In the genomic region with DNA sequence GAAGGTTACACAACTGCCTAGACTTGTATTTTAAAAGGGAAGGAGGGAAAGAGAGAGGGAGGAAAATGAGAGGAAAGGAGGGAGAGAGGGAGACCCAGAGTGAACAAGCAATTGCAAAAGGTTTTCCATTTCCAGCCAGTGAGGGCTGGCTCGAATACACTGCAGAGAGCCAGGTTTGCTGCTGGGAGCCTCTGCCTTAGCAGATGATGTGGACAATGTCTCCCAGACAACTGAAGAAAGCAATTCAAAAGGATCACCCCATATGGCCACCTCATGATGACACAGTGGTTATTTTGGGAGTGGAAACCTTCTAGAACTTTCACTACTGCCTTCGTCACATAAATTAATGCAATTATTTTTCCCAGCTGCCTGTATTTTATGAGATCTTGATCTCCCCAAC, we compare ENCODE assay signal across 13 cellular contexts.
DNase-seq lines count a peak whose midpoint lies in the region; ATAC-seq, FAIRE-seq and TF ChIP-seq lines count a peak whose summit lies in the region.
"Had no signal": no experiment of that assay in that cellular context is flagged by ENCODE, and none has a peak within 500 bp of the region (broad histone marks: within the 10 kb centered on the region; RNA-seq: fewer than 3 reads in every experiment).

No MANE protein-coding gene starts in this region.

- peaks cover 8% of the 10 kb centered on the region for H3K4me1 Mint-ChIP-seq in CD4-positive, alpha-beta T cell (ENCODE audit: low read depth)
- H3K4me1 Mint-ChIP-seq: activated T-helper 17 cell treated with anti-CD3 and anti-CD28 coated beads, Interleukin-2, amount 50 U/mL, for 72 hours had no signal

- H3K9me3 ChIP-seq in endocrine pancreas (ENCODE audit: control insufficient read depth, low read length) (no peaks in the 10 kb centered on the region), mesenchymal stem cell (ENCODE audit: control insufficient read depth, low read length) (no peaks in the 10 kb centered on the region)
- H3K9me3 ChIP-seq in CD4-positive, alpha-beta T cell (ENCODE audit: control insufficient read depth, low read length): no peaks in the 10 kb centered on the region

- no peak overlapping the region for H2BK120ac ChIP-seq in mesenchymal stem cell (ENCODE audit: low read depth, low read length)

- TF ChIP-seq CTCF in CD4-positive, alpha-beta T cell (IDR thresholded peaks at IDR 0.05): no peak

- DNase-seq in NCI-H446 (lab: John Stamatoyannopoulos, UW) (peak; percentile 28 to 73), mesenchymal stem cell (peak; percentile 72), H54 (ENCODE audit: insufficient read length, low spot score) (no peak)
- DNase-seq in CD4-positive, alpha-beta T cell: no peak
- DNase-seq: activated CD4-positive, alpha-beta T cell treated with anti-CD3 and anti-CD28 coated beads, Interleukin-2, amount 50 U/mL, for 48 hours; Kasumi-1; naive thymus-derived CD4-positive, alpha-beta T cell; NCI-H2107 had no signal

- no peak overlapping the region for H3K18ac ChIP-seq in mesenchymal stem cell (ENCODE audit: low read depth in 1 of 2, low read length in 2 of 2)

- TF ChIP-seq POLR2A in H54 (IDR thresholded peaks at IDR 0.05; ENCODE audit: low read depth, low read length): no peak

- no peak for FAIRE-seq in H54 (lab: Jason Lieb, UNC)

- intact Hi-C loops in CD4-positive, alpha-beta T cell (cut with DNase I, micrococcal nuclease): no loop called here

- H3K27me3 Mint-ChIP-seq in CD4-positive, alpha-beta T cell: no peaks in the 10 kb centered on the region
- H3K27me3 Mint-ChIP-seq: activated T-helper 17 cell treated with anti-CD3 and anti-CD28 coated beads, Interleukin-2, amount 50 U/mL, for 72 hours had no signal

- peak overlapping the region in 1 of 2 experiments; percentile 5 for H3K4ac ChIP-seq in mesenchymal stem cell (ENCODE audit: low read depth in 1 of 2, low read length in 2 of 2)

- H3K9me3 Mint-ChIP-seq in CD4-positive, alpha-beta T cell: no peaks in the 10 kb centered on the region
- H3K9me3 Mint-ChIP-seq: activated T-helper 17 cell treated with anti-CD3 and anti-CD28 coated beads, Interleukin-2, amount 50 U/mL, for 72 hours; naive thymus-derived CD4-positive, alpha-beta T cell had no signal

- H3K4me1 ChIP-seq in ACC112 (ENCODE audit: control insufficient read depth, insufficient read depth, low read length, unreplicated experiment) (peaks cover 55% of the 10 kb centered on the region), endocrine pancreas (ENCODE audit: control insufficient read depth, insufficient read depth, low read length) (peaks cover 26% of the 10 kb centered on the region), mesenchymal stem cell (ENCODE audit: control insufficient read depth, insufficient read depth, low read depth, low read length) (peaks cover 24% of the 10 kb centered on the region)

- no peak overlapping the region for H4K91ac ChIP-seq in mesenchymal stem cell (ENCODE audit: low read length)

- H4K8ac ChIP-seq in mesenchymal stem cell (ENCODE audit: low read length): no peak overlapping the region

- H3K79me2 ChIP-seq in ACC112 (ENCODE audit: control insufficient read depth, insufficient read depth, low read length, unreplicated experiment): peaks cover 87% of the 10 kb centered on the region

- H3K27ac ChIP-seq in ACC112 (ENCODE audit: low read depth, low read length) (peak overlapping the region; percentile 75), mesenchymal stem cell (ENCODE audit: low read length, poor library complexity, severe bottlenecking) (no peak overlapping the region)
- H3K27ac ChIP-seq in CD4-positive, alpha-beta T cell (ENCODE audit: low read depth, low read length): no peak overlapping the region

- H3K36me3 ChIP-seq in ACC112 (ENCODE audit: insufficient read depth, low read length) (peaks cover 4% of the 10 kb centered on the region; the same call in 1 of the 2 replicates), endocrine pancreas (ENCODE audit: control insufficient read depth, insufficient read depth, low read length) (peaks cover 4% of the 10 kb centered on the region), mesenchymal stem cell (ENCODE audit: control insufficient read depth in 1 of 2, insufficient read depth in 2 of 2, low read depth in 1 of 2, low read length in 2 of 2) (peaks cover 8 to 23% of the 10 kb centered on the region in 2 experiments)

- H2AFZ ChIP-seq in ACC112 (ENCODE audit: low read length, unreplicated experiment) (no peak overlapping the region), mesenchymal stem cell (ENCODE audit: low read depth, low read length) (no peak overlapping the region)

- H3K79me1 ChIP-seq in mesenchymal stem cell (replicated peaks; ENCODE audit: low read length, poor library complexity, severe bottlenecking): peaks cover 21% of the 10 kb centered on the region

- H3K4me2 ChIP-seq in mesenchymal stem cell (ENCODE audit: low read length, poor library complexity, severe bottlenecking): no peak overlapping the region

- H3K23ac ChIP-seq in mesenchymal stem cell (ENCODE audit: low read length in 2 of 2): no peak overlapping the region

- no peak overlapping the region for H3K14ac ChIP-seq in mesenchymal stem cell (ENCODE audit: low read length in 2 of 2)

- no peak overlapping the region for H2BK5ac ChIP-seq in mesenchymal stem cell (ENCODE audit: low read depth, low read length, poor library complexity, severe bottlenecking)

- POLR2A ChIA-PET in CD4-positive, alpha-beta T cell (lab: Charles Lee): no interaction called here

- no peak overlapping the region for H3K27ac Mint-ChIP-seq in CD4-positive, alpha-beta T cell
- H3K27ac Mint-ChIP-seq: activated T-helper 17 cell treated with anti-CD3 and anti-CD28 coated beads, Interleukin-2, amount 50 U/mL, for 72 hours; naive thymus-derived CD4-positive, alpha-beta T cell had no signal

- WGBS in mesenchymal stem cell: 73% methylated on average over 2 of the region's 2 CpGs

- H2BK15ac ChIP-seq in mesenchymal stem cell (ENCODE audit: low read depth, poor library complexity, severe bottlenecking): no peak overlapping the region

- no peak for ATAC-seq in CD4-positive, alpha-beta T cell (ENCODE audit: poor library complexity)
- no peak for ATAC-seq in HG03175 (IDR thresholded peaks at IDR 0.05; ENCODE audit: unreplicated experiment)
- ATAC-seq in HG02588 (IDR thresholded peaks at IDR 0.05; ENCODE audit: unreplicated experiment): no peak
- ATAC-seq: activated T-helper 17 cell treated with anti-CD3 and anti-CD28 coated beads, Interleukin-2, amount 50 U/mL, for 72 hours; naive thymus-derived CD4-positive, alpha-beta T cell had no signal

- H3K4me3 Mint-ChIP-seq in CD4-positive, alpha-beta T cell: no peak overlapping the region
- H3K4me3 Mint-ChIP-seq: activated T-helper 17 cell treated with anti-CD3 and anti-CD28 coated beads, Interleukin-2, amount 50 U/mL, for 72 hours; naive thymus-derived CD4-positive, alpha-beta T cell had no signal

- H2BK12ac ChIP-seq in mesenchymal stem cell (ENCODE audit: low read length in 2 of 2): no peak overlapping the region

- H3K9ac ChIP-seq in endocrine pancreas (ENCODE audit: control insufficient read depth, insufficient read depth, low read length) (no peak overlapping the region), mesenchymal stem cell (ENCODE audit: low read length) (peak overlapping the region; percentile 79)

- H3K4me3 ChIP-seq in ACC112 (ENCODE audit: low read depth, low read length): no peak overlapping the region
- peak overlapping the region; percentile 41 for H3K4me3 ChIP-seq in endocrine pancreas (ENCODE audit: control insufficient read depth, insufficient read depth, low read length)
- H3K4me3 ChIP-seq in mesenchymal stem cell (ENCODE audit: insufficient read depth in 1 of 2, low read depth in 1 of 2, low read length in 2 of 2): no peak overlapping the region

- CTCF ChIA-PET in CD4-positive, alpha-beta T cell (lab: Charles Lee): no interaction called here

- H2AK5ac ChIP-seq in mesenchymal stem cell (ENCODE audit: low read length, severe bottlenecking): no peak overlapping the region

- H3K27me3 ChIP-seq in ACC112 (ENCODE audit: insufficient read depth, low read length) (no peaks in the 10 kb centered on the region), endocrine pancreas (ENCODE audit: control insufficient read depth, insufficient read depth, low read length) (no peaks in the 10 kb centered on the region), mesenchymal stem cell (ENCODE audit: control insufficient read depth in 1 of 2, insufficient read depth in 1 of 2, low read length in 2 of 2) (no peaks in the 10 kb centered on the region)
- no peaks in the 10 kb centered on the region for H3K27me3 ChIP-seq in CD4-positive, alpha-beta T cell (ENCODE audit: control insufficient read depth, insufficient read depth, low read length)

- H3K36me3 Mint-ChIP-seq in CD4-positive, alpha-beta T cell (ENCODE audit: low read depth): no peaks in the 10 kb centered on the region
- H3K36me3 Mint-ChIP-seq: naive thymus-derived CD4-positive, alpha-beta T cell had no signal

Comparison
In these comparisons a context has a peak if more than half of its experiments do, and no peak if none do; other contexts are left out.
1. DNase-seq: peak in NCI-H446 (2 of 2) and mesenchymal stem cell (single experiment); none in CD4-positive, alpha-beta T cell (0 of 10) and H54 (single experiment).